ENCODE assay signal across 1 cellular context in the genomic region with DNA sequence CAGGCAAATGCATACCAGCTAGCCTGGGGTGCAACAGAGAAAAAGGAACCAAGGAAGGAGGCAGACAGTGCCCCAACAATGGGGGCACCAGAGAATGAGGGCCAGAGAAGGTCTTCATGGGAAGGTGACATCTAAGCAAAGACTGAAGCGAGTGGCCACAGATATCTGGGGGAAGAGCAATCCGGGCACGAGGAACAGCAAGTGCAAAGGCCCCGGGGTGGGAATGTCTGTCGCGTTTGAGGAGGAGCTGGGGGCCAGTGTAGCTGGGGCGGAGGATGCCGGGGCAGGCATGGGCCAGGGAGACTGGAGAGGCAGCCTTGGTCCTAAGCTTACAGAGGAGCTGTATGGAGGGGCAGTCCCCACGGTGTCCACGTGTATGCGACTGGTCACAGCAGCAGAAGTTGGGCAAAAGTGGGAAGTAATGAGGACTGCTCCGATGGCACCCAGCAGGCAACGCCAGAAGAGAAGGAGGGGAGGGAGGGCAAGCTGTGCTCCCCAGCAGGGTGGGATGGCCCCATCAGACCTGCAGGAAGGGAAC.
TF ChIP-seq lines count a peak whose summit lies in the region.

No MANE protein-coding gene starts in this region.

TF ChIP-seq in SK-N-SH, 30 proteins besides CTCF, POLR2A, EP300 and RAD21 (continued from another document):
- TF ChIP-seq, protein P1, sequence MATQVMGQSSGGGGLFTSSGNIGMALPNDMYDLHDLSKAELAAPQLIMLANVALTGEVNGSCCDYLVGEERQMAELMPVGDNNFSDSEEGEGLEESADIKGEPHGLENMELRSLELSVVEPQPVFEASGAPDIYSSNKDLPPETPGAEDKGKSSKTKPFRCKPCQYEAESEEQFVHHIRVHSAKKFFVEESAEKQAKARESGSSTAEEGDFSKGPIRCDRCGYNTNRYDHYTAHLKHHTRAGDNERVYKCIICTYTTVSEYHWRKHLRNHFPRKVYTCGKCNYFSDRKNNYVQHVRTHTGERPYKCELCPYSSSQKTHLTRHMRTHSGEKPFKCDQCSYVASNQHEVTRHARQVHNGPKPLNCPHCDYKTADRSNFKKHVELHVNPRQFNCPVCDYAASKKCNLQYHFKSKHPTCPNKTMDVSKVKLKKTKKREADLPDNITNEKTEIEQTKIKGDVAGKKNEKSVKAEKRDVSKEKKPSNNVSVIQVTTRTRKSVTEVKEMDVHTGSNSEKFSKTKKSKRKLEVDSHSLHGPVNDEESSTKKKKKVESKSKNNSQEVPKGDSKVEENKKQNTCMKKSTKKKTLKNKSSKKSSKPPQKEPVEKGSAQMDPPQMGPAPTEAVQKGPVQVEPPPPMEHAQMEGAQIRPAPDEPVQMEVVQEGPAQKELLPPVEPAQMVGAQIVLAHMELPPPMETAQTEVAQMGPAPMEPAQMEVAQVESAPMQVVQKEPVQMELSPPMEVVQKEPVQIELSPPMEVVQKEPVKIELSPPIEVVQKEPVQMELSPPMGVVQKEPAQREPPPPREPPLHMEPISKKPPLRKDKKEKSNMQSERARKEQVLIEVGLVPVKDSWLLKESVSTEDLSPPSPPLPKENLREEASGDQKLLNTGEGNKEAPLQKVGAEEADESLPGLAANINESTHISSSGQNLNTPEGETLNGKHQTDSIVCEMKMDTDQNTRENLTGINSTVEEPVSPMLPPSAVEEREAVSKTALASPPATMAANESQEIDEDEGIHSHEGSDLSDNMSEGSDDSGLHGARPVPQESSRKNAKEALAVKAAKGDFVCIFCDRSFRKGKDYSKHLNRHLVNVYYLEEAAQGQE (IDR thresholded peaks at IDR 0.05; ENCODE audit: low read depth, low read length) = no peak
- TF ChIP-seq YY1 (IDR thresholded peaks at IDR 0.05; ENCODE audit: low read depth) (no peak), CHD2 (IDR thresholded peaks at IDR 0.05; ENCODE audit: low read length, partially characterized antibody) (no peak), RXRA (IDR thresholded peaks at IDR 0.05; ENCODE audit: borderline replicate concordance, low read depth) (no peak), TEAD4 (IDR thresholded peaks at IDR 0.05; ENCODE audit: borderline replicate concordance, insufficient read depth) (no peak)
- TF ChIP-seq, protein P2, sequence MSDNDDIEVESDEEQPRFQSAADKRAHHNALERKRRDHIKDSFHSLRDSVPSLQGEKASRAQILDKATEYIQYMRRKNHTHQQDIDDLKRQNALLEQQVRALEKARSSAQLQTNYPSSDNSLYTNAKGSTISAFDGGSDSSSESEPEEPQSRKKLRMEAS (IDR thresholded peaks at IDR 0.05; ENCODE audit: low read depth) = no peak
TF ChIP-seq in SK-N-SH: peak in this region for 0.
